Comparison of ENCODE assay signal across 24 cellular contexts in genomic region chr21:42124826-42125570, GRCh38. TPM values are rescaled to one million over a fixed set of nuclear protein-coding genes. Genes with fewer than 3 reads are reported as not detected.
"Had no signal": no experiment of that assay in that cellular context is flagged by ENCODE, and none has a peak within 500 bp of the region (broad histone marks: within the 10 kb centered on the region; RNA-seq: fewer than 3 reads in every experiment).

No MANE protein-coding gene starts in this region.

- DNase-seq: activated CD4-positive, alpha-beta T cell treated with anti-CD3 and anti-CD28 coated beads for 4 hours; activated CD4-positive, alpha-beta T cell treated with anti-CD3 and anti-CD28 coated beads, Interleukin-2, amount 50 U/mL, for 48 hours; activated CD4-positive, CD25-positive, alpha-beta regulatory T cell; activated effector memory CD4-positive, alpha-beta T cell treated with Interleukin-2 at 50 U/mL for 16 hours; activated naive CD4-positive, alpha-beta T cell treated with anti-CD3 and anti-CD28 coated beads, Interleukin-2, amount 10 ng/mL, durations not matched to agents 7 days and 5 days; adrenal gland; dorsolateral prefrontal cortex; gastrocnemius medialis; head of caudate nucleus; hypothalamus; left ventricle myocardium superior; mammary epithelial cell; natural killer cell; ovary; stimulated activated CD4-positive, alpha-beta T cell treated with anti-CD3 and anti-CD28 coated beads, Interleukin-4, amount 100 ng/mL, for 4 hours; stimulated activated naive CD8-positive, alpha-beta T cell treated with anti-CD3 and anti-CD28 coated beads, Interleukin-15, Interleukin-2, amounts not matched to agents 100 U/mL and 50 U/mL, for 24 hours; T-helper 17 cell had no signal

- H3K4me1 ChIP-seq: adrenal gland, ascending aorta, esophagus muscularis mucosa, gastrocnemius medialis had no signal

- H3K4me3 ChIP-seq: adrenal gland, ascending aorta, dorsolateral prefrontal cortex, esophagus muscularis mucosa, gastrocnemius medialis, ovary, prostate gland, thyroid gland, upper lobe of right lung had no signal

- FAIRE-seq: colon had no signal

- H3K27me3 ChIP-seq: ascending aorta, ovary, thyroid gland had no signal

- ATAC-seq: gastrocnemius medialis; left ventricle myocardium superior; stimulated activated naive CD8-positive, alpha-beta T cell treated with anti-CD3 and anti-CD28 coated beads, Interleukin-15, Interleukin-2, amounts not matched to agents 100 U/mL and 50 U/mL, for 24 hours; T-helper 17 cell had no signal

- H3K36me3 ChIP-seq: adrenal gland, ascending aorta, esophagus muscularis mucosa, gastrocnemius medialis, ovary, prostate gland, thyroid gland, upper lobe of right lung had no signal

- H3K27ac ChIP-seq: adrenal gland, ascending aorta, dorsolateral prefrontal cortex, esophagus muscularis mucosa, gastrocnemius medialis, ovary, prostate gland, upper lobe of right lung had no signal

- H3K9me3 ChIP-seq: adrenal gland, ascending aorta, esophagus muscularis mucosa, gastrocnemius medialis, ovary, prostate gland, thyroid gland, upper lobe of right lung had no signal

RNA-seq across cellular contexts. Expression of gene UMODL1, which starts 53.9 kb away (rescaled TPM):
- total RNA-seq: ascending aorta, left ventricle myocardium superior, mesothelial cell of epicardium, thyroid gland had no signal
- polyA plus RNA-seq: mammary epithelial cell had no signal
